Comparison of ENCODE assay signal across 24 cellular contexts in genomic region chr20:9416421-9416820, GRCh38.
DNase-seq lines count a peak whose midpoint lies in the region; ATAC-seq, FAIRE-seq and TF ChIP-seq lines count a peak whose summit lies in the region.
"Had no signal": no experiment of that assay in that cellular context is flagged by ENCODE, and none has a peak within 500 bp of the region (broad histone marks: within the 10 kb centered on the region; RNA-seq: fewer than 3 reads in every experiment).

No MANE protein-coding gene starts in this region.

- intact Hi-C loops in K562 (cut with micrococcal nuclease): no loop called here
- intact Hi-C loops in activated T-helper 1 cell treated with anti-CD3 and anti-CD28 coated beads, Interleukin-12 subunit alpha, Interleukin-12 subunit beta, Interleukin-2, Interleukin-4 antibody, amounts not matched to agents 30 ng/mL and 10 ng/mL and 1 ng/mL, durations not matched to agents 14 hours and 24 hours and 36 hours (cut with micrococcal nuclease): no loop called here

- H3K27ac Mint-ChIP-seq in GM23338: peak overlapping the region; percentile 21; the same call in 1 of the 2 replicates
- H3K27ac Mint-ChIP-seq in neural crest cell (ENCODE audit: unreplicated experiment): peak overlapping the region; percentile 22
- H3K27ac Mint-ChIP-seq in activated T-helper 1 cell treated with anti-CD3 and anti-CD28 coated beads, Interleukin-12 subunit alpha, Interleukin-12 subunit beta, Interleukin-2, Interleukin-4 antibody, amounts not matched to agents 30 ng/mL and 10 ng/mL and 1 ng/mL, durations not matched to agents 14 hours and 24 hours and 36 hours: no peak overlapping the region
- H3K27ac Mint-ChIP-seq: CD14-positive monocyte; CD4-positive, alpha-beta T cell; CD8-positive, alpha-beta memory T cell; HFFc6 had no signal

- TF ChIP-seq POLR2A in K562 (conservative IDR thresholded peaks at IDR 0.05): no peak

- H3K9me3 ChIP-seq in K562 (replicated peaks; ENCODE audit: control insufficient read depth, insufficient read depth, low read depth, low read length) (no peaks in the 10 kb centered on the region), MG63 (peaks cover 5% of the 10 kb centered on the region)
- H3K9me3 ChIP-seq: BE2C; BLaER1 treated with 17β-estradiol and CSF1 and Interleukin-3, amounts not matched to agents 10 nM and 100 nM; HAP-1 had no signal

- H2AFZ ChIP-seq in GM23338 (no peak overlapping the region), K562 (ENCODE audit: low read depth, low read length) (no peak overlapping the region)
- H2AFZ ChIP-seq: GM23248 had no signal

- FAIRE-seq in K562 (lab: Jason Lieb, UNC): no peak
- FAIRE-seq: D721Med, GM12878, GM19239, H54 had no signal

- H3K9ac ChIP-seq in K562 (ENCODE audit: insufficient read depth in 1 of 2, low read depth in 2 of 2, low read length in 2 of 2): no peak overlapping the region
- H3K9ac ChIP-seq: BLaER1 treated with 17β-estradiol and CSF1 and Interleukin-3, amounts not matched to agents 10 nM and 100 nM; GM23248 had no signal

- H3F3A ChIP-seq in GM23338 (replicated peaks; ENCODE audit: low read depth): no peaks in the 10 kb centered on the region

- H3K4me1 ChIP-seq in GM23338 (ENCODE audit: insufficient read depth) (no peaks in the 10 kb centered on the region), K562 (replicated peaks in 1 of 2; ENCODE audit: control insufficient read depth in 2 of 2, insufficient read depth in 2 of 2, low read length in 2 of 2) (no peaks in the 10 kb centered on the region)
- H3K4me1 ChIP-seq: BE2C, HAP-1 had no signal

- no peak for TF ChIP-seq RAD21 in K562 (CRISPR knock-in tag; conservative IDR thresholded peaks at IDR 0.05 in 1 of 2, IDR thresholded peaks at IDR 0.05 in 1 of 2)

- in situ Hi-C loops in K562 (cut with MboI): no loop called here

- H3K27me3 Mint-ChIP-seq in GM23338 (ENCODE audit: insufficient read depth, low read depth, poor library complexity) (no peaks in the 10 kb centered on the region), neural crest cell (ENCODE audit: low read depth) (no peaks in the 10 kb centered on the region)
- peaks cover 2% of the 10 kb centered on the region for H3K27me3 Mint-ChIP-seq in activated T-helper 1 cell treated with anti-CD3 and anti-CD28 coated beads, Interleukin-12 subunit alpha, Interleukin-12 subunit beta, Interleukin-2, Interleukin-4 antibody, amounts not matched to agents 30 ng/mL and 10 ng/mL and 1 ng/mL, durations not matched to agents 14 hours and 24 hours and 36 hours (ENCODE audit: insufficient read depth)
- H3K27me3 Mint-ChIP-seq: CD4-positive, alpha-beta T cell; CD8-positive, alpha-beta memory T cell had no signal

- BruUV-seq in K562 (replicated peaks; lab: Mats Ljungman, UMichigan): no TSS peak

- H3K36me3 ChIP-seq in GM23338 (ENCODE audit: insufficient read depth) (no peaks in the 10 kb centered on the region), K562 (ENCODE audit: control insufficient read depth, insufficient read depth, low read length) (no peaks in the 10 kb centered on the region), MG63 (no peaks in the 10 kb centered on the region)
- H3K36me3 ChIP-seq: BLaER1 treated with 17β-estradiol and CSF1 and Interleukin-3, amounts not matched to agents 10 nM and 100 nM; HAP-1 had no signal

- 20% methylated on average over 1 of the region's 3 CpGs for WGBS in K562 (ENCODE audit: insufficient coverage, low coverage, missing lambda C conversion rate)

- H3K9me2 ChIP-seq in GM23338 (ENCODE audit: insufficient read depth): no peaks in the 10 kb centered on the region

- H3K9me1 ChIP-seq in K562 (ENCODE audit: control insufficient read depth, insufficient read depth, low read length): no peaks in the 10 kb centered on the region

- no peaks in the 10 kb centered on the region; the same call in 2 of the 3 replicates for H3K4me1 Mint-ChIP-seq in GM23338
- H3K4me1 Mint-ChIP-seq in neural crest cell: no peaks in the 10 kb centered on the region
- no peaks in the 10 kb centered on the region for H3K4me1 Mint-ChIP-seq in activated T-helper 1 cell treated with anti-CD3 and anti-CD28 coated beads, Interleukin-12 subunit alpha, Interleukin-12 subunit beta, Interleukin-2, Interleukin-4 antibody, amounts not matched to agents 30 ng/mL and 10 ng/mL and 1 ng/mL, durations not matched to agents 14 hours and 24 hours and 36 hours (ENCODE audit: low read depth)
- H3K4me1 Mint-ChIP-seq: CD14-positive monocyte; CD8-positive, alpha-beta memory T cell had no signal

- POLR2A ChIA-PET in K562 (lab: Yijun Ruan, JAX): no interaction called here

- H3K4me3 ChIP-seq in GM23338 (no peak overlapping the region), K562 (no peak overlapping the region), MG63 (no peak overlapping the region)
- H3K4me3 ChIP-seq: BLaER1 treated with 17β-estradiol and CSF1 and Interleukin-3, amounts not matched to agents 10 nM and 100 nM; GM12878; GM23248; HAP-1 had no signal

- DNase-seq in GM23338 (ENCODE audit: low spot score): no peak
- no peak for DNase-seq in K562 (ENCODE audit: extremely low read depth in 1 of 4, low spot score in 3 of 4)
- no peak for DNase-seq in neural crest cell (ENCODE audit: low read depth, low spot score)
- no peak for DNase-seq in activated T-helper 1 cell treated with anti-CD3 and anti-CD28 coated beads, Interleukin-12 subunit alpha, Interleukin-12 subunit beta, Interleukin-2, Interleukin-4 antibody, amounts not matched to agents 30 ng/mL and 10 ng/mL and 1 ng/mL, durations not matched to agents 14 hours and 24 hours and 36 hours (ENCODE audit: low spot score)
- no peak for DNase-seq in islet precursor cell
- no peak for DNase-seq in MG63
- DNase-seq: ACHN; AML-193; BE2C; CD4-positive, alpha-beta T cell; CD8-positive, alpha-beta memory T cell; DMS 273 treated with DMSO at 0.1 percent for 48 hours; DMS79; EL; GDM1; GM23248; HFFc6 had no signal

- H3K4me3 Mint-ChIP-seq in GM23338: no peak overlapping the region
- H3K4me3 Mint-ChIP-seq in neural crest cell: no peak overlapping the region
- no peak overlapping the region for H3K4me3 Mint-ChIP-seq in activated T-helper 1 cell treated with anti-CD3 and anti-CD28 coated beads, Interleukin-12 subunit alpha, Interleukin-12 subunit beta, Interleukin-2, Interleukin-4 antibody, amounts not matched to agents 30 ng/mL and 10 ng/mL and 1 ng/mL, durations not matched to agents 14 hours and 24 hours and 36 hours
- H3K4me3 Mint-ChIP-seq: CD14-positive monocyte; CD4-positive, alpha-beta T cell; CD8-positive, alpha-beta memory T cell; HFFc6 had no signal

- CTCF ChIA-PET in K562 (lab: Yijun Ruan, JAX; ENCODE audit: low intra/inter-chr PET ratio): no interaction called here

- TF ChIP-seq EP300 in K562 (IDR thresholded peaks at IDR 0.05; ENCODE audit: low read length): no peak

- H4K20me1 ChIP-seq in GM23338 (replicated peaks; ENCODE audit: insufficient read depth): no peaks in the 10 kb centered on the region
- no peaks in the 10 kb centered on the region for H4K20me1 ChIP-seq in K562 (replicated peaks; ENCODE audit: control insufficient read depth, insufficient read depth, low read length)
- H4K20me1 ChIP-seq: BLaER1 treated with 17β-estradiol and CSF1 and Interleukin-3, amounts not matched to agents 10 nM and 100 nM had no signal

- TF ChIP-seq CTCF in GM23338 (conservative IDR thresholded peaks at IDR 0.05; ENCODE audit: low read depth in 2 of 2): no peak
- TF ChIP-seq CTCF in K562 (IDR thresholded peaks at IDR 0.05 in 2 of 3, conservative IDR thresholded peaks at IDR 0.05 in 1 of 3; ENCODE audit: insufficient read depth in 2 of 3, low read depth in 1 of 3, low read length in 3 of 3): no peak
- TF ChIP-seq CTCF in neural crest cell (conservative IDR thresholded peaks at IDR 0.05): no peak

- H3K36me3 Mint-ChIP-seq in GM23338 (ENCODE audit: low read depth) (no peaks in the 10 kb centered on the region), neural crest cell (ENCODE audit: low read depth) (peaks cover 18% of the 10 kb centered on the region)
- H3K36me3 Mint-ChIP-seq in activated T-helper 1 cell treated with anti-CD3 and anti-CD28 coated beads, Interleukin-12 subunit alpha, Interleukin-12 subunit beta, Interleukin-2, Interleukin-4 antibody, amounts not matched to agents 30 ng/mL and 10 ng/mL and 1 ng/mL, durations not matched to agents 14 hours and 24 hours and 36 hours (ENCODE audit: low read depth): no peaks in the 10 kb centered on the region
- H3K36me3 Mint-ChIP-seq: CD14-positive monocyte; CD8-positive, alpha-beta memory T cell had no signal

- H3K79me2 ChIP-seq in GM23338 (replicated peaks; ENCODE audit: insufficient read depth): no peaks in the 10 kb centered on the region
- no peaks in the 10 kb centered on the region for H3K79me2 ChIP-seq in K562 (ENCODE audit: control insufficient read depth, insufficient read depth, low read length)

- no peak overlapping the region for H3K27ac ChIP-seq in GM23338 (ENCODE audit: low read depth)
- no peak overlapping the region for H3K27ac ChIP-seq in K562 (ENCODE audit: extremely low read depth, low read depth, low read length)
- H3K27ac ChIP-seq: BLaER1 treated with 17β-estradiol and CSF1 and Interleukin-3, amounts not matched to agents 10 nM and 100 nM; GM23248 had no signal

- no peaks in the 10 kb centered on the region for H3K9me3 Mint-ChIP-seq in GM23338
- no peaks in the 10 kb centered on the region for H3K9me3 Mint-ChIP-seq in neural crest cell
- no peaks in the 10 kb centered on the region for H3K9me3 Mint-ChIP-seq in activated T-helper 1 cell treated with anti-CD3 and anti-CD28 coated beads, Interleukin-12 subunit alpha, Interleukin-12 subunit beta, Interleukin-2, Interleukin-4 antibody, amounts not matched to agents 30 ng/mL and 10 ng/mL and 1 ng/mL, durations not matched to agents 14 hours and 24 hours and 36 hours
- H3K9me3 Mint-ChIP-seq: CD14-positive monocyte; CD4-positive, alpha-beta T cell had no signal

- H3K27me3 ChIP-seq in GM23338 (ENCODE audit: insufficient read depth) (no peaks in the 10 kb centered on the region), K562 (ENCODE audit: control insufficient read depth in 2 of 2, insufficient read depth in 2 of 2, low read length in 2 of 2) (no peaks in the 10 kb centered on the region), MG63 (no peaks in the 10 kb centered on the region)
- H3K27me3 ChIP-seq: BE2C; BLaER1 treated with 17β-estradiol and CSF1 and Interleukin-3, amounts not matched to agents 10 nM and 100 nM had no signal

- no peak for ATAC-seq in GM23338
- ATAC-seq in K562: no peak
- ATAC-seq: GM12878 had no signal

- H3K4me2 ChIP-seq in GM23338 (no peak overlapping the region), K562 (ENCODE audit: insufficient read depth, low read length) (no peak overlapping the region)
- H3K4me2 ChIP-seq: BLaER1 treated with 17β-estradiol and CSF1 and Interleukin-3, amounts not matched to agents 10 nM and 100 nM had no signal

TF ChIP-seq in GM23338, 12 proteins besides CTCF, POLR2A, EP300 and RAD21:
- TF ChIP-seq STAT1 (IDR thresholded peaks at IDR 0.05; ENCODE audit: unreplicated experiment) (no peak), NANOG (IDR thresholded peaks at IDR 0.05; ENCODE audit: borderline replicate concordance) (no peak)

TF ChIP-seq in K562, 482 proteins besides CTCF, POLR2A, EP300 and RAD21 (continues in another document):
- peak; percentile 55; the same call in 1 of the 2 replicates for TF ChIP-seq ZNF316 (IDR thresholded peaks at IDR 0.05)
- TF ChIP-seq MAFG (tag; conservative IDR thresholded peaks at IDR 0.05): peak; percentile 30; the same call in 1 of the 2 replicates
- TF ChIP-seq MAFK (IDR thresholded peaks at IDR 0.05; ENCODE audit: low read length): peak; percentile 37; the same call in 1 of the 2 replicates
- TF ChIP-seq ZNF124 (CRISPR knock-in tag; IDR thresholded peaks at IDR 0.05): no peak
